Comparison of ENCODE assay signal across 13 cellular contexts in genomic region chr10:75922435-75922834, GRCh38.
A peak's percentile ranks its signal among the peaks of the same experiment; 100 is the strongest.
DNase-seq lines count a peak whose midpoint lies in the region; ATAC-seq and TF ChIP-seq lines count a peak whose summit lies in the region.
"Had no signal": no experiment of that assay in that cellular context is flagged by ENCODE, and none has a peak within 500 bp of the region (broad histone marks: within the 10 kb centered on the region; RNA-seq: fewer than 3 reads in every experiment).

No MANE protein-coding gene starts in this region.

- CTCF ChIA-PET in MCF 10A (lab: Yijun Ruan, JAX) = interaction anchor here (0.6 to 1.7 kb wide), 4 partner anchors 10 to 1293 kb away, joined by 3 to 7 read pairs (median 4); no protein-coding TSS in a partner anchor

- no peak for TF ChIP-seq CTCF in MCF 10A (IDR thresholded peaks at IDR 0.05; ENCODE audit: unreplicated experiment)
- TF ChIP-seq CTCF in breast epithelium (IDR thresholded peaks at IDR 0.05) = peak in 1 of 3 donors; percentile 13
- TF ChIP-seq CTCF in type B pancreatic cell (conservative IDR thresholded peaks at IDR 0.05) = peak; percentile 25

- no TSS peak for BruUV-seq in MCF 10A (replicated peaks; lab: Mats Ljungman, UMichigan)

- H3K9me3 Mint-ChIP-seq in MCF 10A (ENCODE audit: unreplicated experiment) (no peaks in the 10 kb centered on the region), type B pancreatic cell (peaks cover 5% of the 10 kb centered on the region)
- H3K9me3 Mint-ChIP-seq: natural killer cell had no signal

- no peaks in the 10 kb centered on the region for H3K4me1 ChIP-seq in breast epithelium
- H3K4me1 ChIP-seq: vagina had no signal

- H3K27ac Mint-ChIP-seq in MCF 10A (ENCODE audit: low read depth, unreplicated experiment) (no peak overlapping the region), type B pancreatic cell (no peak overlapping the region)
- H3K27ac Mint-ChIP-seq: natural killer cell had no signal

- H3K36me3 ChIP-seq in breast epithelium = no peaks in the 10 kb centered on the region
- H3K36me3 ChIP-seq: BLaER1, vagina had no signal

- no peak for TF ChIP-seq POLR2A in breast epithelium (IDR thresholded peaks at IDR 0.05)

- intact Hi-C loops in MCF 10A (cut with micrococcal nuclease) = loop anchor here (1.0 kb wide), 1 partner anchor 522 kb away; no protein-coding TSS in a partner anchor
- intact Hi-C loops in breast epithelium (cut with DNase I; ENCODE audit: low total_unique reads) = no loop called here

- ATAC-seq in GM21825 (IDR thresholded peaks at IDR 0.05; ENCODE audit: unreplicated experiment) = no peak
- ATAC-seq: natural killer cell had no signal

- H3K4me1 Mint-ChIP-seq in MCF 10A (ENCODE audit: insufficient read depth, unreplicated experiment) (no peaks in the 10 kb centered on the region), type B pancreatic cell (ENCODE audit: unreplicated experiment) (peaks cover 9% of the 10 kb centered on the region)
- H3K4me1 Mint-ChIP-seq: natural killer cell had no signal

- H3K27ac ChIP-seq in breast epithelium = no peak overlapping the region
- H3K27ac ChIP-seq: BLaER1, vagina had no signal

- H3K36me3 Mint-ChIP-seq in MCF 10A (ENCODE audit: insufficient read depth, unreplicated experiment) (no peaks in the 10 kb centered on the region), type B pancreatic cell (no peaks in the 10 kb centered on the region)
- H3K36me3 Mint-ChIP-seq: natural killer cell had no signal

- POLR2A ChIA-PET in MCF 10A (lab: Yijun Ruan, JAX) = no interaction called here

- H3K4me3 ChIP-seq in breast epithelium = no peak overlapping the region
- H3K4me3 ChIP-seq: BLaER1, vagina had no signal

- H3K4me3 Mint-ChIP-seq in MCF 10A (ENCODE audit: unreplicated experiment) (no peak overlapping the region), type B pancreatic cell (no peak overlapping the region)
- H3K4me3 Mint-ChIP-seq: natural killer cell had no signal

- DNase-seq in MCF 10A (ENCODE audit: unreplicated experiment) = peak; percentile 9
- DNase-seq in breast epithelium (ENCODE audit: low spot score in 2 of 2) = no peak
- peak; percentile 20 for DNase-seq in amniotic epithelial cell (ENCODE audit: low read depth)
- DNase-seq in glomerular visceral epithelial cell (ENCODE audit: extremely low spot score) = peak; percentile 8
- no peak for DNase-seq in type B pancreatic cell (ENCODE audit: extremely low spot score, unreplicated experiment)
- DNase-seq in cerebellum (ENCODE audit: low spot score) = no peak
- no peak for DNase-seq in hippocampal formation (lab: John Stamatoyannopoulos, UW)
- DNase-seq: KG1, natural killer cell, NCI-H2171 had no signal

- no peaks in the 10 kb centered on the region for H3K9me3 ChIP-seq in breast epithelium
- H3K9me3 ChIP-seq: BLaER1, vagina had no signal

- H3K27me3 ChIP-seq in breast epithelium = no peaks in the 10 kb centered on the region
- H3K27me3 ChIP-seq: BLaER1, vagina had no signal

- H3K27me3 Mint-ChIP-seq in MCF 10A (ENCODE audit: insufficient read depth, unreplicated experiment) = peaks cover 12% of the 10 kb centered on the region
- peaks cover 78% of the 10 kb centered on the region for H3K27me3 Mint-ChIP-seq in type B pancreatic cell

Comparison
In these comparisons a context has a peak if more than half of its experiments do, and no peak if none do; other contexts are left out.
1. DNase-seq: peak in MCF 10A (single experiment), amniotic epithelial cell (single experiment) and glomerular visceral epithelial cell (single experiment); none in breast epithelium (0 of 2), type B pancreatic cell (single experiment), cerebellum (single experiment) and hippocampal formation (0 of 2).